14 cellular contexts compared by ENCODE assay signal in genomic region chr9:859251-859650, GRCh38. TPM values are rescaled to one million over a fixed set of nuclear protein-coding genes. Genes with fewer than 3 reads are reported as not detected.
DNase-seq lines count a peak whose midpoint lies in the region; ATAC-seq, FAIRE-seq and TF ChIP-seq lines count a peak whose summit lies in the region.
"Had no signal": no experiment of that assay in that cellular context is flagged by ENCODE, and none has a peak within 500 bp of the region (broad histone marks: within the 10 kb centered on the region; RNA-seq: fewer than 3 reads in every experiment).

No MANE protein-coding gene starts in this region.

- H3K27ac Mint-ChIP-seq in nephron progenitor cell (no peak overlapping the region), WTC11 (no peak overlapping the region)
- H3K27ac Mint-ChIP-seq: activated naive CD4-positive, alpha-beta T cell treated with anti-CD3 and anti-CD28 coated beads for 36 hours had no signal

- ATAC-seq in GM18498 (IDR thresholded peaks at IDR 0.05; ENCODE audit: unreplicated experiment) (peak; percentile 100), GM19455 (IDR thresholded peaks at IDR 0.05; ENCODE audit: unreplicated experiment) (peak; percentile 99), HG02884 (IDR thresholded peaks at IDR 0.05; ENCODE audit: unreplicated experiment) (peak; percentile 100), HG03558 (IDR thresholded peaks at IDR 0.05; ENCODE audit: extremely low read depth, unreplicated experiment) (peak; percentile 98), WTC11 (no peak)
- ATAC-seq: Right ventricle myocardium inferior had no signal

- H3K4me1 Mint-ChIP-seq in nephron progenitor cell (no peaks in the 10 kb centered on the region), WTC11 (no peaks in the 10 kb centered on the region)

- TF ChIP-seq CTCF in nephron progenitor cell (IDR thresholded peaks at IDR 0.05) (no peak), WTC11 (IDR thresholded peaks at IDR 0.05) (no peak)

- POLR2A ChIA-PET in WTC11 (lab: Charles Lee), result no interaction called here

- no peak for FAIRE-seq in H54 (lab: Jason Lieb, UNC)

- H3K36me3 Mint-ChIP-seq in nephron progenitor cell (ENCODE audit: low read depth) (peaks cover 5% of the 10 kb centered on the region), WTC11 (peaks cover 13% of the 10 kb centered on the region)

- no peak for TF ChIP-seq POLR2A in H54 (IDR thresholded peaks at IDR 0.05; ENCODE audit: low read depth, low read length)

- H3K27me3 Mint-ChIP-seq in nephron progenitor cell (ENCODE audit: low read depth, poor library complexity) (peaks cover 14% of the 10 kb centered on the region), WTC11 (ENCODE audit: low read depth) (peaks cover 20% of the 10 kb centered on the region)

- no peak for DNase-seq in stimulated activated naive CD4-positive, alpha-beta T cell treated with Interleukin-2 at 50 U/mL for 16 hours (lab: John Stamatoyannopoulos, UW)
- no peak for DNase-seq in nephron progenitor cell
- no peak for DNase-seq in H54 (ENCODE audit: insufficient read length, low spot score)
- DNase-seq in WTC11 (ENCODE audit: low spot score), result no peak
- DNase-seq: activated naive CD4-positive, alpha-beta T cell treated with anti-CD3 and anti-CD28 coated beads for 36 hours; left ventricle myocardium inferior; NCI-H2171; stimulated activated CD4-positive, alpha-beta T cell treated with anti-CD3 and anti-CD28 coated beads, Interleukin-2, amount 100 ng/mL, for 24 hours had no signal

- H3K9me3 Mint-ChIP-seq in nephron progenitor cell, result peaks cover 12% of the 10 kb centered on the region
- peaks cover 17% of the 10 kb centered on the region for H3K9me3 Mint-ChIP-seq in WTC11

- CTCF ChIA-PET in WTC11 (lab: Charles Lee), result no interaction called here

- no peak overlapping the region for H3K4me3 Mint-ChIP-seq in nephron progenitor cell
- H3K4me3 Mint-ChIP-seq in WTC11, result no peak overlapping the region
- H3K4me3 Mint-ChIP-seq: activated naive CD4-positive, alpha-beta T cell treated with anti-CD3 and anti-CD28 coated beads for 36 hours had no signal

TF ChIP-seq in WTC11, 78 proteins besides CTCF, POLR2A, EP300 and RAD21:
- TF ChIP-seq ZBTB43 (CRISPR knock-in tag; IDR thresholded peaks at IDR 0.05) (no peak), ATF1 (CRISPR knock-in tag; IDR thresholded peaks at IDR 0.05) (no peak), NFYB (CRISPR knock-in tag; conservative IDR thresholded peaks at IDR 0.05; ENCODE audit: low read depth) (no peak), HMGA2 (CRISPR knock-in tag; IDR thresholded peaks at IDR 0.05) (no peak), PRDM15 (CRISPR knock-in tag; IDR thresholded peaks at IDR 0.05) (no peak)

RNA-seq across cellular contexts. Expression of gene DMRT1, which starts 17.8 kb away (rescaled TPM):
- total RNA-seq in WTC11 (2021), result not detected in 3 replicates
- total RNA-seq: activated naive CD4-positive, alpha-beta T cell treated with anti-CD3 and anti-CD28 coated beads for 36 hours; left ventricle myocardium inferior; omental fat pad; Right ventricle myocardium inferior had no signal
